ENCODE assay signal across 17 cellular contexts in the genomic region with DNA sequence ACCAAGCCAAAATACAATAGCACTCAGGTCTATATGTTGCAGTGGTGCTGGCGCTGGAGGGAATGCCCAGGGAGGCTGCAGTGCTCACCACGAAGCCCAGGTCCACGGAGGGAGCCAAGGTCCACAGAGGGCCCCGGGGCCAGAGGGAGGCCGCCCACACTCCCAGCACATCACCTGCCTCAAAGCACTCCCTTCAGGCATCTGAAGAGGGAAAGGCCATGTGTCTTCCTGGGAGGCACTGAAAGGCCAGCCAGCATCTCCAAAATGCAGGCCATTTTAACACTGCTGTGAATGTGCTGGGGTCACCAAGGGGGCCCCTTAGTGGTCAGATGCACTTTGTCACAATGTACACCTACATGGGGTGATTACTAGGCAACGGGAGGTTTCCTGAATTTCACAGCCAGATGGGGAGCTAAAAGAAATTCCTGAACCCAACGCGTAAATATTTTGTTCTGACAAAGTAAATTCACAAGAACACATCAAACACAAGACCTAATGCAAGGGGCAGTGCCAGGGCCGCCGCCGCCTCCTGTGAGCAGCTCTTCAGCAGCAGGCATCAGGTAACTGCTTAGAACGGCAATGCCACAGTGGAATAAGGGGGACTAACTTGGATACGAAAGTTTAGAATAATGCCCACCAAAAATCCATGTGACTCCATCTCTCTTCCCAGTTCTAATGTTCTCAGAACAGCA. TPM values are rescaled to one million over a fixed set of nuclear protein-coding genes. Genes with fewer than 3 reads are reported as not detected.
DNase-seq lines count a peak whose midpoint lies in the region; ATAC-seq, FAIRE-seq and TF ChIP-seq lines count a peak whose summit lies in the region.
"Had no signal": no experiment of that assay in that cellular context is flagged by ENCODE, and none has a peak within 500 bp of the region (broad histone marks: within the 10 kb centered on the region; RNA-seq: fewer than 3 reads in every experiment).

No MANE protein-coding gene starts in this region.

- CTCF ChIA-PET in HepG2 (lab: Yijun Ruan, JAX; ENCODE audit: low intra/inter-chr PET ratio, low total read pairs), result no interaction called here

- TF ChIP-seq POLR2A in HepG2 (IDR thresholded peaks at IDR 0.05; ENCODE audit: insufficient read depth in 1 of 2, low read depth in 2 of 2, low read length in 2 of 2) (no peak), right lobe of liver (IDR thresholded peaks at IDR 0.05) (no peak)

- H3K9me3 ChIP-seq in HepG2 (ENCODE audit: low read length) (no peaks in the 10 kb centered on the region), right lobe of liver (no peaks in the 10 kb centered on the region)
- H3K9me3 ChIP-seq: BLaER1 treated with 17β-estradiol and CSF1 and Interleukin-3, amounts not matched to agents 10 nM and 100 nM had no signal

- FAIRE-seq in HepG2 (lab: Jason Lieb, UNC), result no peak
- FAIRE-seq: G401.6, GM18507 had no signal

- no peaks in the 10 kb centered on the region for H3K27me3 ChIP-seq in HepG2 (ENCODE audit: control insufficient read depth in 1 of 2, insufficient read depth in 2 of 2, low read length in 2 of 2)
- no peaks in the 10 kb centered on the region for H3K27me3 ChIP-seq in right lobe of liver
- no peaks in the 10 kb centered on the region for H3K27me3 ChIP-seq in brain microvascular endothelial cell (replicated peaks)
- H3K27me3 ChIP-seq: BLaER1 treated with 17β-estradiol and CSF1 and Interleukin-3, amounts not matched to agents 10 nM and 100 nM had no signal

- TF ChIP-seq EP300 in HepG2 (IDR thresholded peaks at IDR 0.05; ENCODE audit: low read depth in 2 of 2, low read length in 2 of 2) (no peak), HepG2 (CRISPR knock-in tag; IDR thresholded peaks at IDR 0.05; ENCODE audit: borderline replicate concordance) (no peak)

- H3K9ac ChIP-seq in HepG2 (ENCODE audit: insufficient read depth, low read depth, low read length), result no peak overlapping the region
- H3K9ac ChIP-seq: BLaER1 treated with 17β-estradiol and CSF1 and Interleukin-3, amounts not matched to agents 10 nM and 100 nM had no signal

- POLR2A ChIA-PET in HepG2 (lab: Yijun Ruan, JAX), result no interaction called here

- H3K4me1 ChIP-seq in HepG2 (ENCODE audit: insufficient read depth, low read length) (peaks cover 19% of the 10 kb centered on the region; the same call in 1 of the 2 replicates), right lobe of liver (no peaks in the 10 kb centered on the region)

- no peaks in the 10 kb centered on the region for H3K79me2 ChIP-seq in HepG2 (ENCODE audit: insufficient read depth, low read length)

- no peak overlapping the region for H3K4me3 ChIP-seq in HepG2 (replicated peaks in 1 of 3; ENCODE audit: insufficient read depth in 1 of 3, low read depth in 2 of 3, low read length in 3 of 3)
- H3K4me3 ChIP-seq in right lobe of liver, result no peak overlapping the region
- H3K4me3 ChIP-seq in brain microvascular endothelial cell (ENCODE audit: low read depth, low read length), result no peak overlapping the region
- H3K4me3 ChIP-seq: BLaER1 treated with 17β-estradiol and CSF1 and Interleukin-3, amounts not matched to agents 10 nM and 100 nM had no signal

- ATAC-seq in HepG2 (no peak), right lobe of liver (no peak), GM19452 (IDR thresholded peaks at IDR 0.05; ENCODE audit: unreplicated experiment) (no peak), SK-N-SH treated with all-trans-retinoic acid at 6 μM for 48 hours (no peak)
- ATAC-seq: PC-3 had no signal

- in situ Hi-C loops in HepG2 (cut with HindIII; ENCODE audit: extremely low pct_ligation_motif_present, low pct_unique_long_range_greater_than_20kb) (no loop called here), brain microvascular endothelial cell (cut with HindIII; ENCODE audit: low pct_ligation_motif_present, low sequenced_read_pairs) (no loop called here)

- H3K27ac Mint-ChIP-seq in osteocyte (ENCODE audit: unreplicated experiment), result peak overlapping the region; percentile 34

- no peak overlapping the region for H2AFZ ChIP-seq in HepG2 (ENCODE audit: low read length)

- no peak overlapping the region for H3K4me3 Mint-ChIP-seq in osteocyte (ENCODE audit: unreplicated experiment)
- H3K4me3 Mint-ChIP-seq: activated naive CD4-positive, alpha-beta T cell treated with anti-CD3 and anti-CD28 coated beads for 36 hours had no signal

- H4K20me1 ChIP-seq in HepG2 (ENCODE audit: insufficient read depth, low read length), result peaks cover 36% of the 10 kb centered on the region

- TF ChIP-seq RAD21 in HepG2 (CRISPR knock-in tag; IDR thresholded peaks at IDR 0.05), result no peak

- no peaks in the 10 kb centered on the region for H3K9me3 Mint-ChIP-seq in osteocyte (ENCODE audit: unreplicated experiment)
- H3K9me3 Mint-ChIP-seq: activated naive CD4-positive, alpha-beta T cell treated with anti-CD3 and anti-CD28 coated beads for 36 hours had no signal

- peaks cover 35% of the 10 kb centered on the region for H3K36me3 Mint-ChIP-seq in osteocyte (ENCODE audit: unreplicated experiment)

- intact Hi-C loops in HepG2 (cut with micrococcal nuclease; ENCODE audit: unreplicated experiment) (no loop called here), right lobe of liver (cut with DNase I) (loop anchor here in 1 of 2 donors (10.0 kb wide), 2 partner anchors 55 to 775 kb away; no protein-coding TSS in a partner anchor), posterior vena cava (cut with DNase I) (loop anchor here in 1 of 2 donors (10.0 kb wide), 1 partner anchor 195 kb away; no protein-coding TSS in a partner anchor)

- peaks cover 30% of the 10 kb centered on the region for H3K4me1 Mint-ChIP-seq in osteocyte (ENCODE audit: unreplicated experiment)

- no TSS peak for BruUV-seq in HepG2 (replicated peaks; lab: Mats Ljungman, UMichigan)

- H3K36me3 ChIP-seq in HepG2 (replicated peaks in 1 of 2; ENCODE audit: control insufficient read depth in 1 of 2, insufficient read depth in 2 of 2, low read length in 2 of 2) (peaks cover 26 to 48% of the 10 kb centered on the region in 2 experiments; a peak in 4 of 5 replicates), right lobe of liver (peaks cover 10 to 46% (median 29%) of the 10 kb centered on the region in 4 donors), brain microvascular endothelial cell (replicated peaks) (peaks cover 54% of the 10 kb centered on the region)

- TF ChIP-seq CTCF in HepG2 (CRISPR knock-in tag; IDR thresholded peaks at IDR 0.05) (no peak), right lobe of liver (IDR thresholded peaks at IDR 0.05) (no peak), brain microvascular endothelial cell (IDR thresholded peaks at IDR 0.05; ENCODE audit: low read depth, low read length, missing control alignments) (no peak), osteocyte (IDR thresholded peaks at IDR 0.05) (no peak)

- DNase-seq in HepG2 (ENCODE audit: low spot score), result no peak
- DNase-seq in right lobe of liver, result no peak
- no peak for DNase-seq in brain microvascular endothelial cell
- DNase-seq in osteocyte (ENCODE audit: extremely low spot score, unreplicated experiment), result no peak
- no peak for DNase-seq in DMS53 treated with DMSO at 0.1 percent for 48 hours (lab: John Stamatoyannopoulos, UW; ENCODE audit: unreplicated experiment)
- DNase-seq in posterior vena cava (ENCODE audit: low spot score), result no peak
- DNase-seq: activated CD4-positive, alpha-beta T cell treated with anti-CD3 and anti-CD28 coated beads, Interleukin-2, amount 50 U/mL, for 48 hours; activated naive CD4-positive, alpha-beta T cell treated with anti-CD3 and anti-CD28 coated beads for 36 hours; cortex of kidney; NCI-H1105 treated with DMSO at 0.1 percent for 48 hours; NCI-H446 treated with DMSO at 0.1 percent for 48 hours; PC-3 had no signal

- H3K4me2 ChIP-seq in HepG2 (ENCODE audit: low read depth, low read length), result no peak overlapping the region
- H3K4me2 ChIP-seq: BLaER1 treated with 17β-estradiol and CSF1 and Interleukin-3, amounts not matched to agents 10 nM and 100 nM had no signal

- H3K27ac ChIP-seq in HepG2 (ENCODE audit: extremely low read length, insufficient read depth, low read length), result peak overlapping the region; percentile 20
- no peak overlapping the region for H3K27ac ChIP-seq in right lobe of liver
- peak overlapping the region; percentile 51 for H3K27ac ChIP-seq in brain microvascular endothelial cell
- H3K27ac ChIP-seq: BLaER1 treated with 17β-estradiol and CSF1 and Interleukin-3, amounts not matched to agents 10 nM and 100 nM had no signal

- 84% methylated on average over 13 of the region's 13 CpGs for WGBS in HepG2 (ENCODE audit: low lambda C conversion rate)
- WGBS in right lobe of liver (ENCODE audit: insufficient coverage, low coverage, low lambda C conversion rate, missing lambda C conversion rate), result 59% methylated on average over 7 of the region's 13 CpGs

- no peaks in the 10 kb centered on the region for H3K27me3 Mint-ChIP-seq in osteocyte (ENCODE audit: unreplicated experiment)

RNA-seq across cellular contexts. Expression of gene USP22, which starts 42.8 kb away (rescaled TPM):
- total RNA-seq in HepG2 (2016; rRNA removed; fragmentation: Illumina TruSeq; extraction: Trizol) (130 and 131 TPM in 2 replicates), right lobe of liver (10 to 100 TPM; 69.8 to 81.2 (median 77.7) TPM), osteocyte (257 and 260 TPM in 2 replicates), posterior vena cava (100 to 1,000 TPM; 136 to 142 TPM)
- total RNA-seq in HepG2 (2016; cell fraction: cytosol; rRNA removed; fragmentation: Illumina TruSeq; extraction: Trizol; ENCODE audit: low read depth), result 17.2 and 17.3 TPM in 2 replicates
- 119 and 130 TPM in 2 replicates for total RNA-seq in HepG2 (2016; cell fraction: insoluble cytoplasmic fraction; rRNA removed; fragmentation: Illumina TruSeq; extraction: Trizol)
- 54.1 and 54.4 TPM in 2 replicates for total RNA-seq in HepG2 (2016; cell fraction: membrane; rRNA removed; fragmentation: Illumina TruSeq; extraction: Trizol)
- total RNA-seq in HepG2 (2016; cell fraction: nucleus; rRNA removed; fragmentation: Illumina TruSeq; extraction: Trizol), result 79.5 and 96.3 TPM in 2 replicates
- polyA plus RNA-seq in HepG2 (2011; rRNA removed), result 98.0 and 124 TPM in 2 replicates
- 56.8 and 60.3 TPM in 2 replicates for polyA plus RNA-seq in HepG2 (2011; cell fraction: cytosol; rRNA removed)
- 126 and 139 TPM in 2 replicates for polyA plus RNA-seq in HepG2 (2011; cell fraction: nucleus; rRNA removed)
- polyA plus RNA-seq in HepG2 (2012), result 65.0 and 69.3 TPM in 2 replicates
- 4.2 and 4.5 TPM in 2 replicates for polyA plus RNA-seq in HepG2 (2016; cell fraction: cytosol; fragmentation: Illumina TruSeq; extraction: Trizol; ENCODE audit: low read depth)
- 65.3 and 91.2 TPM in 2 replicates for polyA plus RNA-seq in HepG2 (2016; cell fraction: insoluble cytoplasmic fraction; fragmentation: Illumina TruSeq; extraction: Trizol; ENCODE audit: low read depth)
- 18.3 and 19.5 TPM in 2 replicates for polyA plus RNA-seq in HepG2 (2016; cell fraction: membrane; fragmentation: Illumina TruSeq; extraction: Trizol; ENCODE audit: low read depth)
- polyA plus RNA-seq in HepG2 (2016; cell fraction: nucleus; fragmentation: Illumina TruSeq; extraction: Trizol; ENCODE audit: insufficient read depth, low read depth), result 101 and 103 TPM in 2 replicates
- polyA minus RNA-seq in HepG2 (2011; rRNA and poly(A)+ RNA removed; ENCODE audit: low replicate concordance), result 337 and 421 TPM in 2 replicates
- 104 and 120 TPM in 2 replicates for polyA minus RNA-seq in HepG2 (2011; cell fraction: cytosol; rRNA and poly(A)+ RNA removed)
- polyA minus RNA-seq in HepG2 (2011; cell fraction: nucleus; rRNA and poly(A)+ RNA removed), result 71.7 and 94.2 TPM in 2 replicates

Comparison
In these comparisons a context has a peak if more than half of its experiments do, and no peak if none do; other contexts are left out.
1. H3K27ac ChIP-seq: peak in HepG2 (single experiment) and brain microvascular endothelial cell (single experiment); none in right lobe of liver (0 of 3).